1 cellular context compared by ENCODE assay signal in genomic region chr2:38581193-38582147, GRCh38.
A peak's percentile ranks its signal among the peaks of the same experiment; 100 is the strongest.
TF ChIP-seq lines count a peak whose summit lies in the region.

No MANE protein-coding gene starts in this region.

TF ChIP-seq in K562, 482 proteins besides CTCF, POLR2A, EP300 and RAD21 (continued from another document and continues in another):
- TF ChIP-seq ZNF407 (IDR thresholded peaks at IDR 0.05; ENCODE audit: low read depth) (no peak), PHB2 (IDR thresholded peaks at IDR 0.05; ENCODE audit: low read depth) (no peak), TEAD4 (IDR thresholded peaks at IDR 0.05; ENCODE audit: low read length) (0 out of 2 replicates have a peak, but pooled peaks have one; percentile 32), TEAD4 (CRISPR knock-in tag; IDR thresholded peaks at IDR 0.05; ENCODE audit: borderline replicate concordance) (no peak), SRF (CRISPR knock-in tag; IDR thresholded peaks at IDR 0.05) (no peak), ZFP91 (CRISPR knock-in tag; IDR thresholded peaks at IDR 0.05) (no peak), TOE1 (IDR thresholded peaks at IDR 0.05; ENCODE audit: borderline replicate concordance) (no peak), TOE1 (CRISPR knock-in tag; IDR thresholded peaks at IDR 0.05; ENCODE audit: borderline replicate concordance, low read depth) (no peak), THAP12 (CRISPR knock-in tag; IDR thresholded peaks at IDR 0.05) (no peak), POLR2AphosphoS2 (IDR thresholded peaks at IDR 0.05; ENCODE audit: low read length) (peak; percentile 72; the same call in 1 of the 2 replicates), ZNF511 (CRISPR knock-in tag; IDR thresholded peaks at IDR 0.05) (no peak), E2F6 (IDR thresholded peaks at IDR 0.05; ENCODE audit: borderline replicate concordance in 1 of 2, extremely low read depth in 1 of 2, insufficient read depth in 1 of 2, insufficient read length in 1 of 2, low read depth in 1 of 2, low read length in 1 of 2, poor library complexity in 1 of 2, severe bottlenecking in 1 of 2) (no peak), U2AF2 (optimal IDR thresholded peaks at IDR 0.05; ENCODE audit: low read depth, low read length) (no peak), E2F8 (IDR thresholded peaks at IDR 0.05; ENCODE audit: low read depth, partially characterized antibody) (peak; percentile 31), ZNF79 (CRISPR knock-in tag; IDR thresholded peaks at IDR 0.05; ENCODE audit: low read depth) (no peak), JUN (IDR thresholded peaks at IDR 0.05; ENCODE audit: borderline replicate concordance, low read depth, low read length) (no peak), JUN (CRISPR knock-in tag; IDR thresholded peaks at IDR 0.05; ENCODE audit: borderline replicate concordance) (no peak), POLR2AphosphoS5 (IDR thresholded peaks at IDR 0.05; ENCODE audit: control insufficient read depth, insufficient read depth, low read depth, low read length) (peak; percentile 30; the same call in 1 of the 2 replicates), ZNF609 (CRISPR knock-in tag; IDR thresholded peaks at IDR 0.05; ENCODE audit: borderline replicate concordance) (no peak), ZBTB9 (CRISPR knock-in tag; IDR thresholded peaks at IDR 0.05) (no peak), CBX3 (IDR thresholded peaks at IDR 0.05; ENCODE audit: borderline replicate concordance in 1 of 2, low read length in 2 of 2) (peak in 1 of 2 experiments; percentile 6; a peak in 1 of 3 replicates), RBM17 (IDR thresholded peaks at IDR 0.05; ENCODE audit: borderline replicate concordance, low read depth, low read length) (no peak), BACH1 (tag; IDR thresholded peaks at IDR 0.05) (no peak), ZFX (CRISPR knock-in tag; IDR thresholded peaks at IDR 0.05) (no peak), ERF (CRISPR knock-in tag; IDR thresholded peaks at IDR 0.05) (0 out of 2 replicates have a peak, but pooled peaks have one; percentile 21), VEZF1 (CRISPR knock-in tag; IDR thresholded peaks at IDR 0.05) (no peak), SIN3A (IDR thresholded peaks at IDR 0.05; ENCODE audit: borderline replicate concordance in 2 of 2, control insufficient read depth in 1 of 2, low read depth in 2 of 2, low read length in 2 of 2) (no peak), SUPT5H (IDR thresholded peaks at IDR 0.05) (0 out of 2 replicates have a peak, but pooled peaks have one; percentile 5), DACH1 (IDR thresholded peaks at IDR 0.05; ENCODE audit: partially characterized antibody) (no peak), PML (IDR thresholded peaks at IDR 0.05; ENCODE audit: low read length) (0 out of 2 replicates have a peak, but pooled peaks have one; percentile 30)
